1 cellular context compared by ENCODE assay signal in genomic region chr7:543790-544527, GRCh38.
TF ChIP-seq lines count a peak whose summit lies in the region.

No MANE protein-coding gene starts in this region.

TF ChIP-seq in HepG2, 621 proteins besides CTCF, POLR2A, EP300 and RAD21:
- 0 out of 2 replicates have a peak, but pooled peaks have one; percentile 0 for TF ChIP-seq HIVEP1 (CRISPR knock-in tag; IDR thresholded peaks at IDR 0.05)
- peak; percentile 86 for TF ChIP-seq ZNF24 (IDR thresholded peaks at IDR 0.05)
- TF ChIP-seq ZNF484 (CRISPR knock-in tag; IDR thresholded peaks at IDR 0.05; ENCODE audit: borderline replicate concordance, low read depth), result no peak
- TF ChIP-seq PBX3 (CRISPR knock-in tag; IDR thresholded peaks at IDR 0.05; ENCODE audit: borderline replicate concordance), result no peak
- TF ChIP-seq ELF1 (CRISPR knock-in tag; IDR thresholded peaks at IDR 0.05), result no peak
- TF ChIP-seq NFE2L1 (CRISPR knock-in tag; IDR thresholded peaks at IDR 0.05; ENCODE audit: borderline replicate concordance), result no peak
